ENCODE assay signal across 22 cellular contexts in genomic region chr17:72916991-72917390, GRCh38.
"Had no signal": no experiment of that assay in that cellular context is flagged by ENCODE, and none has a peak within 500 bp of the region (broad histone marks: within the 10 kb centered on the region; RNA-seq: fewer than 3 reads in every experiment).

No MANE protein-coding gene starts in this region.

- H3K27me3 Mint-ChIP-seq: activated CD4-positive, alpha-beta T cell treated with anti-CD3 and anti-CD28 coated beads, Interleukin-2, amount 10 ng/mL, durations not matched to agents 24 days and 14 days; activated CD8-positive, alpha-beta T cell treated with anti-CD3 and anti-CD28 coated beads for 36 hours; activated naive CD8-positive, alpha-beta T cell treated with anti-CD3 and anti-CD28 coated beads, Interleukin-2, amount 10 ng/mL, durations not matched to agents 7 days and 5 days; activated T-cell treated with anti-CD3 and anti-CD28 coated beads, Interleukin-2, amount 50 U/mL, for 24 hours; brain; naive thymus-derived CD4-positive, alpha-beta T cell; stimulated activated memory B cell treated with anti-CD40 and anti-IgM and Interleukin-4, amounts not matched to agents 10 μg/mL and 1 μg/mL and 100 μg/mL, for 72 hours; type B pancreatic cell had no signal

- H3K4me1 Mint-ChIP-seq: activated CD4-positive, alpha-beta T cell treated with anti-CD3 and anti-CD28 coated beads, Interleukin-2, amount 10 ng/mL, durations not matched to agents 24 days and 14 days; activated naive CD8-positive, alpha-beta T cell treated with anti-CD3 and anti-CD28 coated beads, Interleukin-2, amount 10 ng/mL, durations not matched to agents 7 days and 5 days; stimulated activated memory B cell treated with anti-CD40 and anti-IgM and Interleukin-4, amounts not matched to agents 10 μg/mL and 1 μg/mL and 100 μg/mL, for 72 hours had no signal

- H2AFZ ChIP-seq: hepatocyte had no signal

- H3K4me3 Mint-ChIP-seq: activated CD4-positive, alpha-beta T cell treated with anti-CD3 and anti-CD28 coated beads, Interleukin-2, amount 10 ng/mL, durations not matched to agents 24 days and 14 days; activated CD8-positive, alpha-beta T cell treated with anti-CD3 and anti-CD28 coated beads for 36 hours; activated naive CD8-positive, alpha-beta T cell treated with anti-CD3 and anti-CD28 coated beads, Interleukin-2, amount 10 ng/mL, durations not matched to agents 7 days and 5 days; activated T-cell treated with anti-CD3 and anti-CD28 coated beads, Interleukin-2, amount 50 U/mL, for 24 hours; brain; naive thymus-derived CD4-positive, alpha-beta T cell; stimulated activated memory B cell treated with anti-CD40 and anti-IgM and Interleukin-4, amounts not matched to agents 10 μg/mL and 1 μg/mL and 100 μg/mL, for 72 hours; type B pancreatic cell had no signal

- H3K36me3 ChIP-seq: colonic mucosa, pancreas, right lobe of liver had no signal

- H3K4me1 ChIP-seq: colonic mucosa, pancreas, right lobe of liver, testis had no signal

- ATAC-seq: activated CD8-positive, alpha-beta T cell treated with anti-CD3 and anti-CD28 coated beads for 36 hours; mucosa of descending colon; naive thymus-derived CD4-positive, alpha-beta T cell; pancreas; right lobe of liver; stimulated activated memory B cell treated with anti-CD40 and anti-IgM and Interleukin-4, amounts not matched to agents 10 μg/mL and 1 μg/mL and 100 μg/mL, for 72 hours had no signal

- H3K79me2 ChIP-seq: hepatocyte had no signal

- H3K4me2 ChIP-seq: hepatocyte, smooth muscle cell had no signal

- H3K27ac ChIP-seq: colonic mucosa, hepatocyte, pancreas, right lobe of liver, testis had no signal

- H3K27me3 ChIP-seq: colonic mucosa, hepatocyte, pancreas, right lobe of liver, testis had no signal

- H3K9me3 ChIP-seq: colonic mucosa, mucosa of descending colon, pancreas, right lobe of liver, testis had no signal

- DNase-seq: activated CD4-positive, alpha-beta T cell treated with anti-CD3 and anti-CD28 coated beads, Interleukin-2, amount 10 ng/mL, durations not matched to agents 24 days and 14 days; activated CD8-positive, alpha-beta T cell treated with anti-CD3 and anti-CD28 coated beads for 36 hours; activated naive CD4-positive, alpha-beta T cell treated with Interleukin-2 at 50 U/mL for 16 hours; activated naive CD8-positive, alpha-beta T cell treated with anti-CD3 and anti-CD28 coated beads, Interleukin-2, amount 10 ng/mL, durations not matched to agents 7 days and 5 days; activated T-cell treated with anti-CD3 and anti-CD28 coated beads, Interleukin-2, amount 50 U/mL, for 24 hours; anterior cingulate cortex; central memory CD4-positive, alpha-beta T cell; colonic mucosa; mesenchymal stem cell; mucosa of descending colon; naive thymus-derived CD4-positive, alpha-beta T cell; pancreas; right lobe of liver; stimulated activated CD4-positive, alpha-beta T cell treated with anti-CD3 and anti-CD28 coated beads, Interleukin-4, amount 100 ng/mL, for 24 hours; T1000; testis had no signal

- H3K27ac Mint-ChIP-seq: activated CD4-positive, alpha-beta T cell treated with anti-CD3 and anti-CD28 coated beads, Interleukin-2, amount 10 ng/mL, durations not matched to agents 24 days and 14 days; activated CD8-positive, alpha-beta T cell treated with anti-CD3 and anti-CD28 coated beads for 36 hours; activated naive CD8-positive, alpha-beta T cell treated with anti-CD3 and anti-CD28 coated beads, Interleukin-2, amount 10 ng/mL, durations not matched to agents 7 days and 5 days; activated T-cell treated with anti-CD3 and anti-CD28 coated beads, Interleukin-2, amount 50 U/mL, for 24 hours; activated T-helper 2 cell treated with anti-CD3 and anti-CD28 coated beads, Interferon-gamma antibody, Interleukin-2, Interleukin-4, amounts not matched to agents 10 μg/mL and 5 μg/mL and 100 μg/mL, durations not matched to agents 14 hours and 24 hours and 36 hours; stimulated activated memory B cell treated with anti-CD40 and anti-IgM and Interleukin-4, amounts not matched to agents 10 μg/mL and 1 μg/mL and 100 μg/mL, for 72 hours; type B pancreatic cell had no signal

- H3K4me3 ChIP-seq: colonic mucosa, hepatocyte, mucosa of descending colon, pancreas, right lobe of liver, smooth muscle cell, testis had no signal

- H3K9me3 Mint-ChIP-seq: activated CD4-positive, alpha-beta T cell treated with anti-CD3 and anti-CD28 coated beads, Interleukin-2, amount 10 ng/mL, durations not matched to agents 24 days and 14 days; activated CD8-positive, alpha-beta T cell treated with anti-CD3 and anti-CD28 coated beads for 36 hours; activated naive CD8-positive, alpha-beta T cell treated with anti-CD3 and anti-CD28 coated beads, Interleukin-2, amount 10 ng/mL, durations not matched to agents 7 days and 5 days; activated T-cell treated with anti-CD3 and anti-CD28 coated beads, Interleukin-2, amount 50 U/mL, for 24 hours; activated T-helper 2 cell treated with anti-CD3 and anti-CD28 coated beads, Interferon-gamma antibody, Interleukin-2, Interleukin-4, amounts not matched to agents 10 μg/mL and 5 μg/mL and 100 μg/mL, durations not matched to agents 14 hours and 24 hours and 36 hours; naive thymus-derived CD4-positive, alpha-beta T cell; stimulated activated memory B cell treated with anti-CD40 and anti-IgM and Interleukin-4, amounts not matched to agents 10 μg/mL and 1 μg/mL and 100 μg/mL, for 72 hours; type B pancreatic cell had no signal
